8 cellular contexts compared by ENCODE assay signal in genomic region chr5:145834554-145834916, GRCh38. TPM values are rescaled to one million over a fixed set of nuclear protein-coding genes. Genes with fewer than 3 reads are reported as not detected.
DNase-seq lines count a peak whose midpoint lies in the region; ATAC-seq, FAIRE-seq and TF ChIP-seq lines count a peak whose summit lies in the region.

No MANE protein-coding gene starts in this region.

- H2AFZ ChIP-seq in MM.1S (ENCODE audit: low read length) (peak overlapping the region; percentile 98), endothelial cell of umbilical vein (ENCODE audit: low read depth, low read length) (peak overlapping the region; percentile 76), osteoblast (ENCODE audit: low read length) (peak overlapping the region; percentile 93)

- dilution Hi-C loops in endothelial cell of umbilical vein (cut with MboI; ENCODE audit: extremely low pct_ligation_motif_present, low sequenced_read_pairs), result no loop called here

- H3K9me3 ChIP-seq in ES-I3 (ENCODE audit: control insufficient read depth, insufficient read depth, low read length), result no peaks in the 10 kb centered on the region
- H3K9me3 ChIP-seq in MM.1S (replicated peaks; ENCODE audit: insufficient read depth, low read length), result no peaks in the 10 kb centered on the region
- no peaks in the 10 kb centered on the region for H3K9me3 ChIP-seq in endothelial cell of umbilical vein (replicated peaks; ENCODE audit: control insufficient read depth, insufficient read depth, low read length)
- H3K9me3 ChIP-seq in osteoblast (ENCODE audit: low read depth, low read length), result no peaks in the 10 kb centered on the region

- intact Hi-C loops in endothelial cell of umbilical vein (cut with micrococcal nuclease), result loop anchor here (2.0 to 5.0 kb wide), 3 partner anchors 102 to 593 kb away; partner anchors contain the start of gene SH3RF2

- H4K20me1 ChIP-seq in MM.1S (ENCODE audit: insufficient read depth, low read length) (no peaks in the 10 kb centered on the region), endothelial cell of umbilical vein (replicated peaks; ENCODE audit: control insufficient read depth, extremely low read depth, insufficient read depth, low read length) (no peaks in the 10 kb centered on the region), osteoblast (ENCODE audit: insufficient read depth, low read length) (no peaks in the 10 kb centered on the region)

- no peaks in the 10 kb centered on the region for H3F3A ChIP-seq in MM.1S (ENCODE audit: insufficient read depth, low read length)

- DNase-seq in MM.1S (no peak), endothelial cell of umbilical vein (ENCODE audit: low read depth, low spot score) (no peak), osteoblast (ENCODE audit: insufficient read length, low spot score, missing footprints) (no peak), iPS-NIHi11 (ENCODE audit: low spot score) (no peak), SKM-1 (lab: John Stamatoyannopoulos, UW; ENCODE audit: unreplicated experiment) (no peak)
- no peak for DNase-seq in stimulated activated CD4-positive, alpha-beta T cell treated with anti-CD3 and anti-CD28 coated beads, Interleukin-2, amount 100 ng/mL, for 48 hours

- no peaks in the 10 kb centered on the region for H3K9me2 ChIP-seq in MM.1S (replicated peaks; ENCODE audit: insufficient read depth, low read length)

- no TSS peak for BruUV-seq in endothelial cell of umbilical vein (replicated peaks; lab: Mats Ljungman, UMichigan)

- peak overlapping the region; percentile 86 for H3K4me3 ChIP-seq in MM.1S (ENCODE audit: low read length)
- peak overlapping the region; percentile 60 to 79 (median 69) for H3K4me3 ChIP-seq in endothelial cell of umbilical vein (replicated peaks in 1 of 3; ENCODE audit: insufficient read depth in 1 of 3, low read depth in 1 of 3, low read length in 3 of 3)
- peak overlapping the region; percentile 79 for H3K4me3 ChIP-seq in osteoblast (ENCODE audit: insufficient read depth, low read length)

- no peak for TF ChIP-seq POLR2A in endothelial cell of umbilical vein (IDR thresholded peaks at IDR 0.05; ENCODE audit: low read depth, low read length)

- no peaks in the 10 kb centered on the region for H3K27me3 ChIP-seq in MM.1S (replicated peaks; ENCODE audit: insufficient read depth, low read length)
- no peaks in the 10 kb centered on the region for H3K27me3 ChIP-seq in endothelial cell of umbilical vein (ENCODE audit: control insufficient read depth in 2 of 2, insufficient read depth in 2 of 2, low read length in 2 of 2)
- no peaks in the 10 kb centered on the region for H3K27me3 ChIP-seq in osteoblast (ENCODE audit: insufficient read depth, low read length)

- ATAC-seq in HG02642 (IDR thresholded peaks at IDR 0.05; ENCODE audit: poor library complexity, unreplicated experiment), result no peak

- H3K9me1 ChIP-seq in endothelial cell of umbilical vein (replicated peaks; ENCODE audit: control insufficient read depth, extremely low read depth, insufficient read depth, low read length), result no peaks in the 10 kb centered on the region

- H3K79me2 ChIP-seq in MM.1S (ENCODE audit: low read length) (no peaks in the 10 kb centered on the region; the same call in 1 of the 2 replicates), endothelial cell of umbilical vein (ENCODE audit: control insufficient read depth, insufficient read depth, low read length) (peaks cover 17% of the 10 kb centered on the region), osteoblast (ENCODE audit: insufficient read depth, low read length) (peaks cover 17% of the 10 kb centered on the region)

- POLR2A ChIA-PET in endothelial cell of umbilical vein (lab: Charles Lee), result interaction anchor here (0.7 kb wide), 1 partner anchor 139 kb away, joined by 4 read pairs; no protein-coding TSS in a partner anchor

- H3K4me1 ChIP-seq in ES-I3 (ENCODE audit: insufficient read depth, low read length) (no peaks in the 10 kb centered on the region), MM.1S (ENCODE audit: low read length) (peaks cover 4% of the 10 kb centered on the region; the same call in 1 of the 2 replicates), endothelial cell of umbilical vein (ENCODE audit: control insufficient read depth, extremely low read depth, insufficient read depth, low read length) (peaks cover 32% of the 10 kb centered on the region), osteoblast (ENCODE audit: insufficient read depth, low read length) (peaks cover 28% of the 10 kb centered on the region)

- peak overlapping the region; percentile 94 for H3K4me2 ChIP-seq in MM.1S (ENCODE audit: low read depth, low read length)
- H3K4me2 ChIP-seq in endothelial cell of umbilical vein (ENCODE audit: insufficient read depth, low read length), result peak overlapping the region; percentile 88
- H3K4me2 ChIP-seq in osteoblast (ENCODE audit: insufficient read depth, low read length), result peak overlapping the region; percentile 81

- CTCF ChIA-PET in endothelial cell of umbilical vein (lab: Charles Lee), result interaction anchor here (0.7 to 2.6 kb wide), 11 partner anchors 9 to 1631 kb away, joined by 3 to 21 read pairs (median 6); no protein-coding TSS in a partner anchor

- no peak overlapping the region for H3K27ac ChIP-seq in MM.1S (ENCODE audit: low read length)
- peak overlapping the region; percentile 1 for H3K27ac ChIP-seq in endothelial cell of umbilical vein (ENCODE audit: insufficient read depth, low read depth, low read length)
- no peak overlapping the region for H3K27ac ChIP-seq in osteoblast (ENCODE audit: low read depth, low read length)

- TF ChIP-seq CTCF in MM.1S (IDR thresholded peaks at IDR 0.05; ENCODE audit: low read length) (no peak), endothelial cell of umbilical vein (IDR thresholded peaks at IDR 0.05; ENCODE audit: extremely low read depth in 1 of 2, insufficient read depth in 1 of 2, low read depth in 1 of 2, low read length in 2 of 2) (no peak), osteoblast (IDR thresholded peaks at IDR 0.05; ENCODE audit: extremely low read depth, low read depth, low read length) (no peak)

- H3K9ac ChIP-seq in ES-I3 (ENCODE audit: low read depth, low read length), result peak overlapping the region; percentile 89
- H3K9ac ChIP-seq in MM.1S (ENCODE audit: low read length), result peak overlapping the region; percentile 65; the same call in 1 of the 2 replicates
- H3K9ac ChIP-seq in endothelial cell of umbilical vein (replicated peaks; ENCODE audit: extremely low read depth, insufficient read depth, low read length), result peak overlapping the region; percentile 66

- H3K36me3 ChIP-seq in ES-I3 (ENCODE audit: insufficient read depth, low read length), result no peaks in the 10 kb centered on the region
- no peaks in the 10 kb centered on the region for H3K36me3 ChIP-seq in MM.1S (replicated peaks; ENCODE audit: insufficient read depth, low read length)
- no peaks in the 10 kb centered on the region for H3K36me3 ChIP-seq in endothelial cell of umbilical vein (ENCODE audit: control insufficient read depth in 2 of 2, extremely low read depth in 1 of 2, insufficient read depth in 2 of 2, low read length in 2 of 2)
- no peaks in the 10 kb centered on the region for H3K36me3 ChIP-seq in osteoblast (ENCODE audit: insufficient read depth, low read length)

- FAIRE-seq in endothelial cell of umbilical vein (lab: Jason Lieb, UNC), result peak; percentile 43

TF ChIP-seq in endothelial cell of umbilical vein, 7 proteins besides CTCF, POLR2A, EP300 and RAD21:
- TF ChIP-seq FOS (IDR thresholded peaks at IDR 0.05; ENCODE audit: borderline replicate concordance, insufficient read depth, low read length) (no peak), MYC (IDR thresholded peaks at IDR 0.05; ENCODE audit: low read depth, low read length) (no peak), POLR2AphosphoS5 (IDR thresholded peaks at IDR 0.05; ENCODE audit: insufficient read depth, low read depth, low read length) (no peak), JUN (IDR thresholded peaks at IDR 0.05; ENCODE audit: borderline replicate concordance, insufficient read depth, insufficient read length, low read depth) (no peak), GATA2 (IDR thresholded peaks at IDR 0.05; ENCODE audit: insufficient read depth, insufficient read length, low read depth, low read length) (no peak), EZH2 (IDR thresholded peaks at IDR 0.05; ENCODE audit: borderline replicate concordance, low read depth, low read length, severe bottlenecking) (no peak), MAX (IDR thresholded peaks at IDR 0.05; ENCODE audit: insufficient read depth, insufficient read length) (no peak)

RNA-seq across cellular contexts. Expression of gene PRELID2, which starts 0.6 kb away (rescaled TPM):
- total RNA-seq in endothelial cell of umbilical vein, result 14.9 and 16.4 TPM in 2 replicates
- polyA plus RNA-seq in endothelial cell of umbilical vein, result 3.2 and 3.5 TPM in 2 replicates
- polyA plus RNA-seq in endothelial cell of umbilical vein (2011; cell fraction: cytosol; rRNA removed), result 7.1 and 7.7 TPM in 2 replicates
- 8.1 and 11.1 TPM in 2 replicates for polyA plus RNA-seq in endothelial cell of umbilical vein (2011; cell fraction: nucleus; rRNA removed)
- polyA plus RNA-seq in endothelial cell of umbilical vein (2012), result 7.0 and 9.6 TPM in 2 replicates
- 14.3 and 25.0 TPM in 2 replicates for polyA minus RNA-seq in endothelial cell of umbilical vein
- polyA minus RNA-seq in endothelial cell of umbilical vein (2011; cell fraction: cytosol; rRNA and poly(A)+ RNA removed), result 0.72 TPM
- polyA minus RNA-seq in endothelial cell of umbilical vein (2011; cell fraction: nucleus; rRNA and poly(A)+ RNA removed), result 60.2 and 76.4 TPM in 2 replicates
- 18.0 and 19.5 TPM in 2 replicates for total RNA-seq in osteoblast

RNA-seq across cellular contexts. Expression of gene GRXCR2, which starts 38.3 kb away (rescaled TPM):
- total RNA-seq in endothelial cell of umbilical vein (not detected in 2 replicates), osteoblast (not detected in 2 replicates)
- polyA plus RNA-seq in endothelial cell of umbilical vein, result not detected in 2 replicates
- polyA plus RNA-seq in endothelial cell of umbilical vein (2011; cell fraction: cytosol; rRNA removed), result not detected in 2 replicates
- polyA plus RNA-seq in endothelial cell of umbilical vein (2011; cell fraction: nucleus; rRNA removed), result not detected in 2 replicates
- polyA plus RNA-seq in endothelial cell of umbilical vein (2012), result not detected in 2 replicates
- not detected in 2 replicates for polyA minus RNA-seq in endothelial cell of umbilical vein
- not detected for polyA minus RNA-seq in endothelial cell of umbilical vein (2011; cell fraction: cytosol; rRNA and poly(A)+ RNA removed)
- not detected in 2 replicates for polyA minus RNA-seq in endothelial cell of umbilical vein (2011; cell fraction: nucleus; rRNA and poly(A)+ RNA removed)
